11 cellular contexts compared by ENCODE assay signal in genomic region chr6:158763440-158764187, GRCh38. TPM values are rescaled to one million over a fixed set of nuclear protein-coding genes. Genes with fewer than 3 reads are reported as not detected.
DNase-seq lines count a peak whose midpoint lies in the region; ATAC-seq and TF ChIP-seq lines count a peak whose summit lies in the region.
"Had no signal": no experiment of that assay in that cellular context is flagged by ENCODE, and none has a peak within 500 bp of the region (broad histone marks: within the 10 kb centered on the region; RNA-seq: fewer than 3 reads in every experiment).

No MANE protein-coding gene starts in this region.

- TF ChIP-seq POLR2A in Peyer's patch (IDR thresholded peaks at IDR 0.05), result no peak

- no peaks in the 10 kb centered on the region for H3K4me1 Mint-ChIP-seq in activated CD4-positive, alpha-beta T cell treated with anti-CD3 and anti-CD28 coated beads for 36 hours
- H3K4me1 Mint-ChIP-seq in effector memory CD8-positive, alpha-beta T cell (ENCODE audit: low read depth in 2 of 2), result peaks cover 5 to 11% of the 10 kb centered on the region in 2 donors

- no peak overlapping the region for H2BK15ac ChIP-seq in neuronal stem cell (ENCODE audit: low read length)

- H2BK120ac ChIP-seq in neuronal stem cell (ENCODE audit: low read depth, low read length), result no peak overlapping the region

- no peak overlapping the region for H3K4me2 ChIP-seq in neuronal stem cell (ENCODE audit: insufficient read depth, low read length, poor library complexity, severe bottlenecking)

- no peak overlapping the region for H3K4me3 ChIP-seq in Peyer's patch
- H3K4me3 ChIP-seq in neuronal stem cell (ENCODE audit: low read length in 2 of 2), result no peak overlapping the region
- H3K4me3 ChIP-seq: heart right ventricle, testis had no signal

- H3K14ac ChIP-seq in neuronal stem cell (ENCODE audit: low read length), result no peak overlapping the region

- H2AK5ac ChIP-seq in neuronal stem cell (ENCODE audit: low read depth, low read length), result no peak overlapping the region

- CTCF ChIA-PET in activated CD4-positive, alpha-beta T cell treated with anti-CD3 and anti-CD28 coated beads for 36 hours (lab: Charles Lee), result interaction anchor here (1.0 kb wide), 1 partner anchor 16 kb away, joined by 5 read pairs; no protein-coding TSS in a partner anchor

- no peak overlapping the region for H2AFZ ChIP-seq in neuronal stem cell (ENCODE audit: low read length)

- H3K27me3 Mint-ChIP-seq in activated CD4-positive, alpha-beta T cell treated with anti-CD3 and anti-CD28 coated beads for 36 hours, result no peaks in the 10 kb centered on the region
- H3K27me3 Mint-ChIP-seq in effector memory CD8-positive, alpha-beta T cell, result no peaks in the 10 kb centered on the region

- H3K36me3 Mint-ChIP-seq in activated CD4-positive, alpha-beta T cell treated with anti-CD3 and anti-CD28 coated beads for 36 hours (ENCODE audit: low read depth), result peaks cover 80% of the 10 kb centered on the region
- peaks cover 90% of the 10 kb centered on the region for H3K36me3 Mint-ChIP-seq in effector memory CD8-positive, alpha-beta T cell (ENCODE audit: insufficient read depth)

- no peak overlapping the region for H3K9ac ChIP-seq in neuronal stem cell (ENCODE audit: low read depth, low read length, poor library complexity)

- no peak overlapping the region for H3K4me3 Mint-ChIP-seq in activated CD4-positive, alpha-beta T cell treated with anti-CD3 and anti-CD28 coated beads for 36 hours
- H3K4me3 Mint-ChIP-seq in effector memory CD8-positive, alpha-beta T cell, result no peak overlapping the region

- H2BK5ac ChIP-seq in neuronal stem cell (ENCODE audit: low read length), result peak overlapping the region; percentile 9

- no peaks in the 10 kb centered on the region for H3K79me1 ChIP-seq in neuronal stem cell (ENCODE audit: low read depth, low read length)

- peak overlapping the region; percentile 25 for H3K27ac Mint-ChIP-seq in activated CD4-positive, alpha-beta T cell treated with anti-CD3 and anti-CD28 coated beads for 36 hours
- peak overlapping the region; percentile 63 to 90 for H3K27ac Mint-ChIP-seq in effector memory CD8-positive, alpha-beta T cell

- H3K27ac ChIP-seq in Peyer's patch (peak overlapping the region in 3 of 4 donors; percentile 23 to 68 (median 61)), neuronal stem cell (replicated peaks; ENCODE audit: low read length) (no peak overlapping the region)

- H4K8ac ChIP-seq in neuronal stem cell (ENCODE audit: low read depth, low read length), result no peak overlapping the region

- H3K18ac ChIP-seq in neuronal stem cell (ENCODE audit: low read length), result no peak overlapping the region

- intact Hi-C loops in activated CD4-positive, alpha-beta T cell treated with anti-CD3 and anti-CD28 coated beads for 36 hours (cut with DNase I, micrococcal nuclease), result loop anchor here in 1 of 2 experiments (10.0 kb wide), 1 partner anchor 371 kb away; no protein-coding TSS in a partner anchor

- H3K4ac ChIP-seq in neuronal stem cell (ENCODE audit: low read length), result no peak overlapping the region

- H4K91ac ChIP-seq in neuronal stem cell (ENCODE audit: low read depth, low read length, poor library complexity), result no peak overlapping the region

- no CpG with 5 or more reads among the region's 11 CpGs for WGBS in neuronal stem cell (ENCODE audit: extremely low coverage in 2 of 2, insufficient read length in 2 of 2, insufficient replicate concordance in 1 of 2), 2 donors

- H3K36me3 ChIP-seq in Peyer's patch (peaks cover 0 to 48% (median 0%) of the 10 kb centered on the region in 3 donors), neuronal stem cell (replicated peaks in 1 of 2; ENCODE audit: control insufficient read depth in 2 of 2, insufficient read depth in 2 of 2, low read length in 2 of 2) (peaks cover 28 to 48% of the 10 kb centered on the region in 2 donors)

- peak in 1 of 6 experiments; percentile 2 for TF ChIP-seq CTCF in Peyer's patch (IDR thresholded peaks at IDR 0.05)
- no peak for TF ChIP-seq CTCF in GM10266 (IDR thresholded peaks at IDR 0.05; ENCODE audit: control insufficient read depth, insufficient read depth, low read depth, missing control alignments)

- ATAC-seq in activated CD4-positive, alpha-beta T cell treated with anti-CD3 and anti-CD28 coated beads for 36 hours, result no peak
- ATAC-seq in effector memory CD8-positive, alpha-beta T cell (replicated peaks), result peak; percentile 15
- ATAC-seq in HG03139 (IDR thresholded peaks at IDR 0.05; ENCODE audit: unreplicated experiment), result no peak

- no peak for DNase-seq in activated CD4-positive, alpha-beta T cell treated with anti-CD3 and anti-CD28 coated beads for 36 hours
- no peak for DNase-seq in activated CD4-positive, alpha-beta T cell treated with anti-CD3 and anti-CD28 coated beads for 1 hour
- no peak for DNase-seq in Peyer's patch
- no peak for DNase-seq in effector memory CD8-positive, alpha-beta T cell
- no peak for DNase-seq in neuronal stem cell (ENCODE audit: low spot score)
- DNase-seq in NCI-H446 (lab: John Stamatoyannopoulos, UW), result no peak
- no peak for DNase-seq in GM10266 (ENCODE audit: extremely low spot score)
- DNase-seq: heart right ventricle, NCI-H2107 had no signal

- H3K9me3 ChIP-seq in Peyer's patch (no peaks in the 10 kb centered on the region), neuronal stem cell (replicated peaks in 1 of 2; ENCODE audit: control insufficient read depth in 2 of 2, insufficient read depth in 1 of 2, low read depth in 1 of 2, low read length in 2 of 2) (no peaks in the 10 kb centered on the region)
- H3K9me3 ChIP-seq: heart right ventricle, testis had no signal

- H3K23ac ChIP-seq in neuronal stem cell (ENCODE audit: low read depth, low read length, poor library complexity), result no peak overlapping the region

- no peak overlapping the region for H2BK12ac ChIP-seq in neuronal stem cell (ENCODE audit: low read length)

- no peaks in the 10 kb centered on the region for H3K27me3 ChIP-seq in Peyer's patch
- no peaks in the 10 kb centered on the region for H3K27me3 ChIP-seq in neuronal stem cell (ENCODE audit: control insufficient read depth in 3 of 3, insufficient read depth in 3 of 3, low read depth in 1 of 3, low read length in 3 of 3)
- H3K27me3 ChIP-seq: heart right ventricle, testis had no signal

- H3K9me3 Mint-ChIP-seq in activated CD4-positive, alpha-beta T cell treated with anti-CD3 and anti-CD28 coated beads for 36 hours (ENCODE audit: low read depth), result no peaks in the 10 kb centered on the region
- no peaks in the 10 kb centered on the region for H3K9me3 Mint-ChIP-seq in effector memory CD8-positive, alpha-beta T cell

- H3K4me1 ChIP-seq in Peyer's patch, result no peaks in the 10 kb centered on the region
- peaks cover under 1 to 4% of the 10 kb centered on the region in 2 donors for H3K4me1 ChIP-seq in neuronal stem cell (ENCODE audit: control insufficient read depth in 2 of 2, insufficient read depth in 1 of 2, low read depth in 1 of 2, low read length in 2 of 2)

- POLR2A ChIA-PET in activated CD4-positive, alpha-beta T cell treated with anti-CD3 and anti-CD28 coated beads for 36 hours (lab: Charles Lee), result interaction anchor here (1.9 kb wide), 1 partner anchor 8 kb away, joined by 4 read pairs; no protein-coding TSS in a partner anchor

RNA-seq across cellular contexts. Expression of gene EZR, which starts 55.6 kb away (rescaled TPM):
- total RNA-seq in activated CD4-positive, alpha-beta T cell treated with anti-CD3 and anti-CD28 coated beads for 36 hours, result 100 to 1,000 TPM; 197 to 203 TPM
- total RNA-seq in Peyer's patch, result 100 to 1,000 TPM; 201 to 515 (median 470) TPM
- polyA plus RNA-seq in neuronal stem cell (2013, experiment 1 of 2), result 32.4 TPM
- polyA plus RNA-seq in neuronal stem cell (2013, experiment 2 of 2), result 32.9 TPM
